ENCODE assay signal across 12 cellular contexts in genomic region chr3:52683611-52684010, GRCh38. TPM values are rescaled to one million over a fixed set of nuclear protein-coding genes. Genes with fewer than 3 reads are reported as not detected.
DNase-seq lines count a peak whose midpoint lies in the region; ATAC-seq, FAIRE-seq and TF ChIP-seq lines count a peak whose summit lies in the region.
"Had no signal": no experiment of that assay in that cellular context is flagged by ENCODE, and none has a peak within 500 bp of the region (broad histone marks: within the 10 kb centered on the region; RNA-seq: fewer than 3 reads in every experiment).

No MANE protein-coding gene starts in this region.

- TF ChIP-seq CTCF in right atrium auricular region (IDR thresholded peaks at IDR 0.05) = no peak
- no peak for TF ChIP-seq CTCF in lower lobe of right lung (IDR thresholded peaks at IDR 0.05)
- no peak for TF ChIP-seq CTCF in uterus (IDR thresholded peaks at IDR 0.05)
- TF ChIP-seq CTCF in D721Med (IDR thresholded peaks at IDR 0.05; ENCODE audit: insufficient read depth, missing control alignments) = no peak

- ATAC-seq in Right ventricle myocardium inferior = no peak
- ATAC-seq in activated naive CD4-positive, alpha-beta T cell treated with anti-CD3 and anti-CD28 coated beads, Interleukin-2, amount 50 U/mL, for 72 hours = no peak
- peak in 1 of 2 donors; percentile 36 for ATAC-seq in lower lobe of right lung
- ATAC-seq in HG02798 (IDR thresholded peaks at IDR 0.05; ENCODE audit: poor library complexity, unreplicated experiment) = no peak
- ATAC-seq: body of pancreas, esophagus mucosa had no signal

- peaks cover 0 to 53% of the 10 kb centered on the region in 2 donors for H3K4me1 ChIP-seq in right atrium auricular region
- H3K4me1 ChIP-seq in lower lobe of right lung = peaks cover 61% of the 10 kb centered on the region
- peaks cover 3 to 10% of the 10 kb centered on the region in 2 donors for H3K4me1 ChIP-seq in uterus
- H3K4me1 ChIP-seq in small intestine (ENCODE audit: control insufficient read depth in 2 of 2, insufficient read depth in 1 of 2, low read depth in 1 of 2, low read length in 1 of 2) = peaks cover 2 to 6% of the 10 kb centered on the region in 2 donors

- intact Hi-C loops in Right ventricle myocardium inferior (cut with DNase I) = loop anchor here (5.0 kb wide), 1 partner anchor 211 kb away; no protein-coding TSS in a partner anchor
- intact Hi-C loops in lower lobe of right lung (cut with DNase I) = no loop called here
- intact Hi-C loops in uterus (cut with DNase I; ENCODE audit: low total_unique reads) = no loop called here

- peaks cover 49 to 60% of the 10 kb centered on the region in 2 donors for H3K36me3 Mint-ChIP-seq in activated naive CD4-positive, alpha-beta T cell treated with anti-CD3 and anti-CD28 coated beads, Interleukin-2, amount 50 U/mL, for 72 hours

- FAIRE-seq in D721Med (lab: Jason Lieb, UNC) (no peak), small intestine (lab: Jason Lieb, UNC) (no peak)
- FAIRE-seq: islet of Langerhans had no signal

- H3K27me3 ChIP-seq in right atrium auricular region (no peaks in the 10 kb centered on the region), lower lobe of right lung (ENCODE audit: low read depth) (no peaks in the 10 kb centered on the region), uterus (no peaks in the 10 kb centered on the region), small intestine (ENCODE audit: control insufficient read depth in 2 of 2, insufficient read depth in 2 of 2, low read length in 2 of 2) (no peaks in the 10 kb centered on the region)
- H3K27me3 ChIP-seq: body of pancreas had no signal

- no peaks in the 10 kb centered on the region for H3K9me3 Mint-ChIP-seq in activated naive CD4-positive, alpha-beta T cell treated with anti-CD3 and anti-CD28 coated beads, Interleukin-2, amount 50 U/mL, for 72 hours

- H3K4me3 ChIP-seq in right atrium auricular region (no peak overlapping the region), lower lobe of right lung (no peak overlapping the region), uterus (no peak overlapping the region), small intestine (ENCODE audit: low read depth in 1 of 2, low read length in 2 of 2) (no peak overlapping the region)
- H3K4me3 ChIP-seq: body of pancreas had no signal

- H3K36me3 ChIP-seq in right atrium auricular region = peaks cover 29% of the 10 kb centered on the region
- H3K36me3 ChIP-seq in lower lobe of right lung = peaks cover 42% of the 10 kb centered on the region
- no peaks in the 10 kb centered on the region for H3K36me3 ChIP-seq in uterus
- H3K36me3 ChIP-seq in small intestine (ENCODE audit: control insufficient read depth in 2 of 2, insufficient read depth in 2 of 2, low read length in 2 of 2) = peaks cover 8 to 11% of the 10 kb centered on the region in 2 donors

- H3K9me3 ChIP-seq in right atrium auricular region (no peaks in the 10 kb centered on the region), lower lobe of right lung (no peaks in the 10 kb centered on the region), uterus (no peaks in the 10 kb centered on the region), small intestine (ENCODE audit: control insufficient read depth, low read depth) (no peaks in the 10 kb centered on the region)

- TF ChIP-seq POLR2A in uterus (IDR thresholded peaks at IDR 0.05) = no peak

- H3K27ac Mint-ChIP-seq in activated naive CD4-positive, alpha-beta T cell treated with anti-CD3 and anti-CD28 coated beads, Interleukin-2, amount 50 U/mL, for 72 hours = peak overlapping the region; percentile 82 to 96

- peak overlapping the region; percentile 15 to 95 for H3K27ac ChIP-seq in right atrium auricular region
- no peak overlapping the region for H3K27ac ChIP-seq in lower lobe of right lung
- H3K27ac ChIP-seq in uterus = peak overlapping the region; percentile 54 to 74
- no peak overlapping the region for H3K27ac ChIP-seq in small intestine (ENCODE audit: low read depth in 1 of 2, low read length in 1 of 2)

- WGBS in small intestine, 3 donors = 52 to 67% (median 54%) methylated on average over 6 of the region's 6 CpGs

- DNase-seq in right atrium auricular region (ENCODE audit: low spot score) (peak; percentile 60), Right ventricle myocardium inferior (ENCODE audit: missing footprints) (no peak), lower lobe of right lung (peak; percentile 85), uterus (no peak), D721Med (ENCODE audit: insufficient read length, low spot score) (no peak), small intestine (no peak)
- DNase-seq in activated naive CD4-positive, alpha-beta T cell treated with anti-CD3 and anti-CD28 coated beads, Interleukin-2, amount 50 U/mL, for 72 hours (ENCODE audit: low spot score in 2 of 2) = no peak
- DNase-seq: body of pancreas, NCI-H2029 had no signal

RNA-seq across cellular contexts. Expression of gene PBRM1, which starts 2.1 kb away (rescaled TPM):
- total RNA-seq in right atrium auricular region (10 to 100 TPM; 39.8 to 40.6 TPM), Right ventricle myocardium inferior (45.3 TPM), lower lobe of right lung (88.3 TPM), uterus (100 to 1,000 TPM in 1 of 4 donors, 10 to 100 TPM in 3; 22.5 to 152 (median 56.6) TPM)
- 10 to 100 TPM; 69.5 to 70.1 TPM for total RNA-seq in activated naive CD4-positive, alpha-beta T cell treated with anti-CD3 and anti-CD28 coated beads, Interleukin-2, amount 50 U/mL, for 72 hours
- 10 to 100 TPM in 1 of 3 donors, 1 to 10 TPM in 2; 6.7 to 17.7 (median 7.0) TPM for polyA plus RNA-seq in small intestine

RNA-seq across cellular contexts. Expression of gene GNL3, which starts 2.2 kb away (rescaled TPM):
- total RNA-seq in right atrium auricular region = 10 to 100 TPM; 29.7 to 49.3 TPM
- 28.8 TPM for total RNA-seq in Right ventricle myocardium inferior
- total RNA-seq in activated naive CD4-positive, alpha-beta T cell treated with anti-CD3 and anti-CD28 coated beads, Interleukin-2, amount 50 U/mL, for 72 hours = 100 to 1,000 TPM; 171 to 217 TPM
- 35.2 TPM for total RNA-seq in lower lobe of right lung
- 100 to 1,000 TPM in 1 of 4 donors, 10 to 100 TPM in 3; 29.5 to 108 (median 53.9) TPM for total RNA-seq in uterus
- 10 to 100 TPM; 25.3 to 80.5 (median 30.0) TPM for polyA plus RNA-seq in small intestine

RNA-seq across cellular contexts. Expression of gene GLT8D1, which starts 22.0 kb away (rescaled TPM):
- total RNA-seq in right atrium auricular region (10 to 100 TPM; 37.7 to 46.7 TPM), Right ventricle myocardium inferior (33.2 TPM), lower lobe of right lung (37.1 TPM), uterus (100 to 1,000 TPM in 1 of 4 donors, 10 to 100 TPM in 2, 1 to 10 TPM in 1; 7.9 to 141 (median 48.9) TPM)
- total RNA-seq in activated naive CD4-positive, alpha-beta T cell treated with anti-CD3 and anti-CD28 coated beads, Interleukin-2, amount 50 U/mL, for 72 hours = 10 to 100 TPM; 28.4 to 35.0 TPM
- 10 to 100 TPM; 13.0 to 33.3 (median 19.2) TPM for polyA plus RNA-seq in small intestine

RNA-seq across cellular contexts. Expression of gene SPCS1, which starts 22.3 kb away (rescaled TPM):
- total RNA-seq in right atrium auricular region = 100 to 1,000 TPM; 138 to 328 TPM
- total RNA-seq in Right ventricle myocardium inferior = 85.0 TPM
- 100 to 1,000 TPM in 1 of 2 donors, 10 to 100 TPM in 1; 94.3 to 102 TPM for total RNA-seq in activated naive CD4-positive, alpha-beta T cell treated with anti-CD3 and anti-CD28 coated beads, Interleukin-2, amount 50 U/mL, for 72 hours
- total RNA-seq in lower lobe of right lung = 74.6 TPM
- total RNA-seq in uterus = 10 to 100 TPM in 3 of 4 donors, 1 to 10 TPM in 1; 9.0 to 67.4 (median 59.1) TPM
- polyA plus RNA-seq in small intestine = 100 to 1,000 TPM in 2 of 3 donors, 10 to 100 TPM in 1; 90.6 to 215 (median 130) TPM

Comparison
In these comparisons a context has a peak if more than half of its experiments do, and no peak if none do; other contexts are left out.
1. DNase-seq: peak in right atrium auricular region (single experiment) and lower lobe of right lung (single experiment); none in Right ventricle myocardium inferior (single experiment), activated naive CD4-positive, alpha-beta T cell treated with anti-CD3 and anti-CD28 coated beads, Interleukin-2, amount 50 U/mL, for 72 hours (0 of 2), uterus (0 of 2), D721Med (single experiment) and small intestine (single experiment).
2. H3K27ac ChIP-seq: peak in right atrium auricular region (2 of 2) and uterus (2 of 2); none in lower lobe of right lung (single experiment) and small intestine (0 of 2).